Comparison of ENCODE assay signal across 21 cellular contexts in genomic region chr1:224095339-224095738, GRCh38. TPM values are rescaled to one million over a fixed set of nuclear protein-coding genes. Genes with fewer than 3 reads are reported as not detected.
A peak's percentile ranks its signal among the peaks of the same experiment; 100 is the strongest.
DNase-seq lines count a peak whose midpoint lies in the region; ATAC-seq and TF ChIP-seq lines count a peak whose summit lies in the region.
"Had no signal": no experiment of that assay in that cellular context is flagged by ENCODE, and none has a peak within 500 bp of the region (broad histone marks: within the 10 kb centered on the region; RNA-seq: fewer than 3 reads in every experiment).

No MANE protein-coding gene starts in this region.

- no peak for TF ChIP-seq CTCF in progenitor cell of endocrine pancreas (IDR thresholded peaks at IDR 0.05; ENCODE audit: unreplicated experiment)

- H3K27me3 Mint-ChIP-seq in progenitor cell of endocrine pancreas = peaks cover 16% of the 10 kb centered on the region

- H3K9me3 Mint-ChIP-seq in progenitor cell of endocrine pancreas (ENCODE audit: low read depth) = peaks cover 5% of the 10 kb centered on the region
- H3K9me3 Mint-ChIP-seq: CD4-positive, alpha-beta T cell; HFFc6 had no signal

- no peak for DNase-seq in epithelial cell of prostate (ENCODE audit: low read depth, low spot score)
- DNase-seq in renal cortical epithelial cell (ENCODE audit: low read depth) = peak; percentile 77
- DNase-seq in NCI-H345 treated with DMSO at 0.1 percent for 48 hours (lab: John Stamatoyannopoulos, UW; ENCODE audit: unreplicated experiment) = no peak
- DNase-seq in progenitor cell of endocrine pancreas (ENCODE audit: low spot score, unreplicated experiment) = no peak
- DNase-seq in EL = no peak
- DNase-seq: 8988T; ACHN; AML-193; BE2C; CD4-positive, alpha-beta T cell; CD8-positive, alpha-beta memory T cell; DMS 273 treated with DMSO at 0.1 percent for 48 hours; DMS79; GF-D8; GOT3; HFFc6 had no signal

- no peak overlapping the region for H3K4me3 Mint-ChIP-seq in progenitor cell of endocrine pancreas (ENCODE audit: low read depth)
- H3K4me3 Mint-ChIP-seq: CD14-positive monocyte; CD4-positive, alpha-beta T cell; CD8-positive, alpha-beta memory T cell; HFFc6 had no signal

- no peaks in the 10 kb centered on the region for H3K4me1 Mint-ChIP-seq in progenitor cell of endocrine pancreas (ENCODE audit: low read depth)
- H3K4me1 Mint-ChIP-seq: CD14-positive monocyte; CD8-positive, alpha-beta memory T cell had no signal

- H3K27ac Mint-ChIP-seq in progenitor cell of endocrine pancreas = no peak overlapping the region
- H3K27ac Mint-ChIP-seq: CD14-positive monocyte; CD4-positive, alpha-beta T cell; CD8-positive, alpha-beta memory T cell; HFFc6 had no signal

- peaks cover 2% of the 10 kb centered on the region for H3K36me3 Mint-ChIP-seq in progenitor cell of endocrine pancreas (ENCODE audit: insufficient read depth)
- H3K36me3 Mint-ChIP-seq: CD14-positive monocyte had no signal

- ATAC-seq in esophagus mucosa (peak; percentile 81), HG02571 (IDR thresholded peaks at IDR 0.05; ENCODE audit: unreplicated experiment) (no peak)
- ATAC-seq: A549 had no signal

- H3K27ac ChIP-seq in epithelial cell of prostate = peak overlapping the region; percentile 8
- H3K27ac ChIP-seq: A549; BLaER1 treated with 17β-estradiol and CSF1 and Interleukin-3, amounts not matched to agents 10 nM and 100 nM had no signal

RNA-seq across cellular contexts. Expression of gene FBXO28, which starts 18.6 kb away (rescaled TPM):
- total RNA-seq in esophagus mucosa (23.7 TPM), renal cortical epithelial cell (59.5 and 83.0 TPM in 2 replicates), progenitor cell of endocrine pancreas (31.9 and 33.5 TPM in 2 replicates)
